Comparison of ENCODE assay signal across 9 cellular contexts in genomic region chr2:101736861-101737291, GRCh38. TPM values are rescaled to one million over a fixed set of nuclear protein-coding genes. Genes with fewer than 3 reads are reported as not detected.
DNase-seq lines count a peak whose midpoint lies in the region; ATAC-seq and TF ChIP-seq lines count a peak whose summit lies in the region.
"Had no signal": no experiment of that assay in that cellular context is flagged by ENCODE, and none has a peak within 500 bp of the region (broad histone marks: within the 10 kb centered on the region; RNA-seq: fewer than 3 reads in every experiment).

No MANE protein-coding gene starts in this region.

- ATAC-seq in GM19467 (IDR thresholded peaks at IDR 0.05; ENCODE audit: unreplicated experiment): no peak

- no peak overlapping the region for H3K27ac ChIP-seq in endodermal cell (ENCODE audit: low read depth, low read length)

- H3K27me3 Mint-ChIP-seq in brain: no peaks in the 10 kb centered on the region
- no peaks in the 10 kb centered on the region for H3K27me3 Mint-ChIP-seq in mesothelial cell of epicardium (ENCODE audit: low read depth)
- H3K27me3 Mint-ChIP-seq in endodermal cell (ENCODE audit: insufficient read depth): no peaks in the 10 kb centered on the region

- peaks cover 9% of the 10 kb centered on the region for H3K4me1 ChIP-seq in endodermal cell (ENCODE audit: control insufficient read depth, insufficient read depth, low read length)

- H3K36me3 ChIP-seq in endodermal cell (ENCODE audit: control insufficient read depth, insufficient read depth, low read length): no peaks in the 10 kb centered on the region

- H3K4me3 ChIP-seq in endodermal cell (ENCODE audit: low read length): no peak overlapping the region

- no peaks in the 10 kb centered on the region for H3K9me3 ChIP-seq in endodermal cell (ENCODE audit: control insufficient read depth, low read length)

- no peaks in the 10 kb centered on the region for H3K9me3 Mint-ChIP-seq in brain
- no peaks in the 10 kb centered on the region for H3K9me3 Mint-ChIP-seq in mesothelial cell of epicardium
- no peaks in the 10 kb centered on the region for H3K9me3 Mint-ChIP-seq in endodermal cell

- H3K27ac Mint-ChIP-seq in brain: peak overlapping the region in 3 of 5 experiments; percentile 46 to 81 (median 80)
- H3K27ac Mint-ChIP-seq in mesothelial cell of epicardium: peak overlapping the region; percentile 30
- no peak overlapping the region for H3K27ac Mint-ChIP-seq in endodermal cell

- 100% methylated on average over 1 of the region's 1 CpG; no CpG with 5 or more reads in 1 of the 2 experiments for WGBS in endodermal cell (ENCODE audit: insufficient coverage in 1 of 2, insufficient read length in 1 of 2), 2 experiments

- H3K4me1 Mint-ChIP-seq in brain: peaks cover 96% of the 10 kb centered on the region
- H3K4me1 Mint-ChIP-seq in mesothelial cell of epicardium: peaks cover 42% of the 10 kb centered on the region
- H3K4me1 Mint-ChIP-seq in endodermal cell: peaks cover 27% of the 10 kb centered on the region

- no peak for TF ChIP-seq CTCF in brain (conservative IDR thresholded peaks at IDR 0.05)
- no peak for TF ChIP-seq CTCF in mesothelial cell of epicardium (IDR thresholded peaks at IDR 0.05; ENCODE audit: unreplicated experiment)
- no peak for TF ChIP-seq CTCF in endodermal cell (conservative IDR thresholded peaks at IDR 0.05)

- H3K4me3 Mint-ChIP-seq in brain: peak overlapping the region in 2 of 5 experiments; percentile 1 to 25
- no peak overlapping the region for H3K4me3 Mint-ChIP-seq in mesothelial cell of epicardium
- no peak overlapping the region for H3K4me3 Mint-ChIP-seq in endodermal cell

- no peak overlapping the region for H3K9ac ChIP-seq in endodermal cell (ENCODE audit: extremely low read depth, low read length, poor library complexity, severe bottlenecking)

- H3K36me3 Mint-ChIP-seq in brain (peaks cover 5% of the 10 kb centered on the region), mesothelial cell of epicardium (no peaks in the 10 kb centered on the region), endodermal cell (ENCODE audit: low read depth) (no peaks in the 10 kb centered on the region)

- H3K27me3 ChIP-seq in endodermal cell (ENCODE audit: control insufficient read depth, insufficient read depth, low read length, poor library complexity, severe bottlenecking): no peaks in the 10 kb centered on the region

- DNase-seq in AG08395 (ENCODE audit: low spot score): peak; percentile 58
- DNase-seq in HS-27A (ENCODE audit: low read depth): peak; percentile 24
- no peak for DNase-seq in mesothelial cell of epicardium (ENCODE audit: low spot score in 2 of 2, unreplicated experiment in 2 of 2)
- DNase-seq in iPS-NIHi7 (ENCODE audit: extremely low spot score): no peak
- DNase-seq in endodermal cell: no peak
- no peak for DNase-seq in NCI-H146 treated with DMSO at 0.1 percent for 48 hours (lab: John Stamatoyannopoulos, UW; ENCODE audit: unreplicated experiment)
- DNase-seq: NCI-H2081 treated with DMSO at 0.1 percent for 48 hours had no signal

RNA-seq across cellular contexts. Expression of gene MAP4K4, which starts 39.4 kb away (rescaled TPM):
- 89.6 TPM for polyA plus RNA-seq in brain (ENCODE audit: insufficient read depth, low read depth, low replicate concordance)
- total RNA-seq in mesothelial cell of epicardium: 170 to 175 TPM (median 174 TPM) in 3 replicates
- 100 to 1,000 TPM; 130 to 142 TPM for total RNA-seq in endodermal cell
- polyA plus RNA-seq in endodermal cell (2013, experiment 1 of 2): 156 TPM
- polyA plus RNA-seq in endodermal cell (2013, experiment 2 of 2): 139 TPM

Comparison
In these comparisons a context has a peak if more than half of its experiments do, and no peak if none do; other contexts are left out.
1. DNase-seq: peak in AG08395 (single experiment) and HS-27A (single experiment); none in mesothelial cell of epicardium (0 of 2), iPS-NIHi7 (single experiment), endodermal cell (single experiment) and NCI-H146 treated with DMSO at 0.1 percent for 48 hours (single experiment).